ENCODE assay signal across 18 cellular contexts in genomic region chrX:121558886-121559285, GRCh38.
A peak's percentile ranks its signal among the peaks of the same experiment; 100 is the strongest.
DNase-seq lines count a peak whose midpoint lies in the region; ATAC-seq, FAIRE-seq and TF ChIP-seq lines count a peak whose summit lies in the region.
"Had no signal": no experiment of that assay in that cellular context is flagged by ENCODE, and none has a peak within 500 bp of the region (broad histone marks: within the 10 kb centered on the region; RNA-seq: fewer than 3 reads in every experiment).

No MANE protein-coding gene starts in this region.

- no peaks in the 10 kb centered on the region for H3F3A ChIP-seq in MM.1S (ENCODE audit: insufficient read depth, low read length)

- H3K36me3 ChIP-seq in MM.1S (replicated peaks; ENCODE audit: insufficient read depth, low read length) (no peaks in the 10 kb centered on the region), neutrophil (no peaks in the 10 kb centered on the region), pancreas (no peaks in the 10 kb centered on the region)
- H3K36me3 ChIP-seq: BLaER1 treated with 17β-estradiol and CSF1 and Interleukin-3, amounts not matched to agents 10 nM and 100 nM; HAP-1 had no signal

- H3K79me2 ChIP-seq in MM.1S (ENCODE audit: low read length), result no peaks in the 10 kb centered on the region

- H3K27me3 ChIP-seq in MM.1S (replicated peaks; ENCODE audit: insufficient read depth, low read length), result no peaks in the 10 kb centered on the region
- no peaks in the 10 kb centered on the region for H3K27me3 ChIP-seq in neutrophil
- no peaks in the 10 kb centered on the region for H3K27me3 ChIP-seq in pancreas
- H3K27me3 ChIP-seq: BLaER1 treated with 17β-estradiol and CSF1 and Interleukin-3, amounts not matched to agents 10 nM and 100 nM had no signal

- H3K9ac ChIP-seq in MM.1S (ENCODE audit: low read length), result no peak overlapping the region
- H3K9ac ChIP-seq: BLaER1 treated with 17β-estradiol and CSF1 and Interleukin-3, amounts not matched to agents 10 nM and 100 nM had no signal

- TF ChIP-seq CTCF in MM.1S (IDR thresholded peaks at IDR 0.05; ENCODE audit: low read length) (no peak), neutrophil (IDR thresholded peaks at IDR 0.05) (no peak), pancreas (IDR thresholded peaks at IDR 0.05) (no peak)

- peak overlapping the region; percentile 46; the same call in 1 of the 2 replicates for H3K4me2 ChIP-seq in MM.1S (ENCODE audit: low read depth, low read length)

- no peak for ATAC-seq in pancreas
- ATAC-seq in GM21381 (IDR thresholded peaks at IDR 0.05; ENCODE audit: unreplicated experiment), result no peak

- DNase-seq in NOMO-1 (lab: John Stamatoyannopoulos, UW; ENCODE audit: unreplicated experiment in 2 of 2), result peak; percentile 7 to 27
- no peak for DNase-seq in NOMO-1 treated with dmso at 0.1 percent for 144 hours (lab: John Stamatoyannopoulos, UW; ENCODE audit: unreplicated experiment)
- DNase-seq in MM.1S, result peak; percentile 63
- peak; percentile 69 for DNase-seq in RPMI8226
- no peak for DNase-seq in pancreas
- no peak for DNase-seq in NCI-H2081 (lab: John Stamatoyannopoulos, UW)
- DNase-seq: 8988T; ACHN; CD4-positive, CD25-positive, alpha-beta regulatory T cell; DMS53; GOT3; HFFc6; IMR-90 had no signal

- FAIRE-seq in pancreas (lab: Jason Lieb, UNC), result no peak

- H3K4me3 ChIP-seq in MM.1S (ENCODE audit: low read length) (no peak overlapping the region), neutrophil (ENCODE audit: low read depth in 1 of 2, low read length in 1 of 2) (no peak overlapping the region), pancreas (no peak overlapping the region)
- H3K4me3 ChIP-seq: HAP-1 had no signal

- 51 to 66% methylated on average over 2 of the region's 2 CpGs for WGBS in pancreas, 2 donors

- peaks cover 22% of the 10 kb centered on the region for H3K4me1 ChIP-seq in MM.1S (ENCODE audit: low read length)
- no peaks in the 10 kb centered on the region for H3K4me1 ChIP-seq in neutrophil (ENCODE audit: control insufficient read depth in 1 of 2, insufficient read depth in 1 of 2, low read depth in 1 of 2, low read length in 1 of 2)
- H3K4me1 ChIP-seq in pancreas, result no peaks in the 10 kb centered on the region
- H3K4me1 ChIP-seq: HAP-1 had no signal

- no peaks in the 10 kb centered on the region for H4K20me1 ChIP-seq in MM.1S (ENCODE audit: insufficient read depth, low read length)
- H4K20me1 ChIP-seq: BLaER1 treated with 17β-estradiol and CSF1 and Interleukin-3, amounts not matched to agents 10 nM and 100 nM had no signal

- H3K9me3 ChIP-seq in MM.1S (replicated peaks; ENCODE audit: insufficient read depth, low read length) (no peaks in the 10 kb centered on the region), neutrophil (no peaks in the 10 kb centered on the region), pancreas (no peaks in the 10 kb centered on the region)
- H3K9me3 ChIP-seq: BLaER1 treated with 17β-estradiol and CSF1 and Interleukin-3, amounts not matched to agents 10 nM and 100 nM; HAP-1 had no signal

- H3K27ac ChIP-seq in MM.1S (ENCODE audit: low read length) (peak overlapping the region; percentile 15; the same call in 1 of the 2 replicates), neutrophil (peak overlapping the region; percentile 48), pancreas (no peak overlapping the region)
- H3K27ac ChIP-seq: HL-60 had no signal

- H3K9me2 ChIP-seq in MM.1S (replicated peaks; ENCODE audit: insufficient read depth, low read length), result no peaks in the 10 kb centered on the region

- H2AFZ ChIP-seq in MM.1S (ENCODE audit: low read length), result peak overlapping the region; percentile 32; the same call in 1 of the 2 replicates

- intact Hi-C loops in pancreas (cut with DNase I), result no loop called here

Comparison
In these comparisons a context has a peak if more than half of its experiments do, and no peak if none do; other contexts are left out.
1. DNase-seq: peak in NOMO-1 (2 of 2), MM.1S (single experiment) and RPMI8226 (single experiment); none in NOMO-1 treated with dmso at 0.1 percent for 144 hours (single experiment), pancreas (0 of 6) and NCI-H2081 (0 of 2).
2. H3K27ac ChIP-seq: peak in MM.1S (single experiment) and neutrophil (single experiment); none in pancreas (0 of 4).